Comparison of ENCODE assay signal across 9 cellular contexts in genomic region chr5:170631471-170632195, GRCh38.
DNase-seq lines count a peak whose midpoint lies in the region; ATAC-seq and TF ChIP-seq lines count a peak whose summit lies in the region.
"Had no signal": no experiment of that assay in that cellular context is flagged by ENCODE, and none has a peak within 500 bp of the region (broad histone marks: within the 10 kb centered on the region; RNA-seq: fewer than 3 reads in every experiment).

No MANE protein-coding gene starts in this region.

- no peak overlapping the region for H3K4me3 ChIP-seq in astrocyte of the cerebellum (ENCODE audit: low read depth, low read length)
- no peak overlapping the region for H3K4me3 ChIP-seq in stomach

- H3K14ac ChIP-seq in H9 (ENCODE audit: insufficient read depth, low read length) = no peak overlapping the region

- peak overlapping the region in 1 of 2 experiments; percentile 57; a peak in 1 of 5 replicates for H3K4me3 Mint-ChIP-seq in H9
- no peak overlapping the region for H3K4me3 Mint-ChIP-seq in activated T-cell treated with anti-CD3 and anti-CD28 coated beads, Interleukin-2, amount 50 U/mL, for 4 hours
- no peak overlapping the region for H3K4me3 Mint-ChIP-seq in activated CD4-positive, alpha-beta T cell treated with anti-CD3 and anti-CD28 coated beads, Interleukin-2, amount 10 ng/mL, durations not matched to agents 24 days and 14 days

- no peaks in the 10 kb centered on the region for H3K36me3 Mint-ChIP-seq in H9 (ENCODE audit: insufficient read depth in 1 of 3, low read depth in 3 of 3)
- no peaks in the 10 kb centered on the region for H3K36me3 Mint-ChIP-seq in activated T-cell treated with anti-CD3 and anti-CD28 coated beads, Interleukin-2, amount 50 U/mL, for 4 hours (ENCODE audit: insufficient read depth)
- H3K36me3 Mint-ChIP-seq in activated CD4-positive, alpha-beta T cell treated with anti-CD3 and anti-CD28 coated beads, Interleukin-2, amount 10 ng/mL, durations not matched to agents 24 days and 14 days (ENCODE audit: low read depth) = no peaks in the 10 kb centered on the region

- no peak overlapping the region for H2BK20ac ChIP-seq in H9 (ENCODE audit: low read depth, low read length, poor library complexity, severe bottlenecking)

- H3K27ac ChIP-seq in H9 (ENCODE audit: insufficient read length, low read depth, low read length) (no peak overlapping the region), stomach (peak overlapping the region in 3 of 5 donors; percentile 15 to 80 (median 16))

- no peak overlapping the region for H4K8ac ChIP-seq in H9 (replicated peaks; ENCODE audit: insufficient read length, low read depth, low read length)

- no peak for ATAC-seq in activated T-cell treated with anti-CD3 and anti-CD28 coated beads, Interleukin-2, amount 50 U/mL, for 4 hours
- no peak for ATAC-seq in HG03159 (IDR thresholded peaks at IDR 0.05; ENCODE audit: unreplicated experiment)

- H3K4me1 Mint-ChIP-seq in H9 = peaks cover 24 to 30% of the 10 kb centered on the region in 2 experiments
- peaks cover 20% of the 10 kb centered on the region for H3K4me1 Mint-ChIP-seq in activated T-cell treated with anti-CD3 and anti-CD28 coated beads, Interleukin-2, amount 50 U/mL, for 4 hours (ENCODE audit: low read depth)
- H3K4me1 Mint-ChIP-seq in activated CD4-positive, alpha-beta T cell treated with anti-CD3 and anti-CD28 coated beads, Interleukin-2, amount 10 ng/mL, durations not matched to agents 24 days and 14 days = peaks cover 11% of the 10 kb centered on the region

- no peaks in the 10 kb centered on the region for H3K9me3 Mint-ChIP-seq in H9
- no peaks in the 10 kb centered on the region for H3K9me3 Mint-ChIP-seq in activated T-cell treated with anti-CD3 and anti-CD28 coated beads, Interleukin-2, amount 50 U/mL, for 4 hours
- H3K9me3 Mint-ChIP-seq in activated CD4-positive, alpha-beta T cell treated with anti-CD3 and anti-CD28 coated beads, Interleukin-2, amount 10 ng/mL, durations not matched to agents 24 days and 14 days = no peaks in the 10 kb centered on the region

- no CpG with 5 or more reads among the region's 15 CpGs for WGBS in H9 (ENCODE audit: extremely low coverage, insufficient read length, low lambda C conversion rate)
- WGBS in stomach, 5 donors = 34 to 58% (median 46%) methylated on average over 10 to 15 of the region's 15 CpGs

- no peaks in the 10 kb centered on the region for H3K79me2 ChIP-seq in H9 (ENCODE audit: insufficient read depth, low read length)

- H3K27me3 ChIP-seq in H9 (ENCODE audit: insufficient read depth, low read length) (no peaks in the 10 kb centered on the region), stomach (no peaks in the 10 kb centered on the region)

- H3K27ac Mint-ChIP-seq in H9 = no peak overlapping the region
- H3K27ac Mint-ChIP-seq in activated CD4-positive, alpha-beta T cell treated with anti-CD3 and anti-CD28 coated beads, Interleukin-2, amount 10 ng/mL, durations not matched to agents 24 days and 14 days = no peak overlapping the region

- no peak overlapping the region for H2BK15ac ChIP-seq in H9 (ENCODE audit: low read depth, low read length)

- H3K4me1 ChIP-seq in H9 (ENCODE audit: insufficient read depth, low read length) (peaks cover 10% of the 10 kb centered on the region), stomach (peaks cover 19 to 41% (median 29%) of the 10 kb centered on the region in 4 donors)

- H4K91ac ChIP-seq in H9 (ENCODE audit: insufficient read length, low read depth, low read length) = no peak overlapping the region

- no peak for TF ChIP-seq EP300 in stomach (IDR thresholded peaks at IDR 0.05)

- no peak overlapping the region for H3K4me2 ChIP-seq in H9 (ENCODE audit: insufficient read depth, insufficient read length, low read length)

- no peak overlapping the region for H3K23ac ChIP-seq in H9 (ENCODE audit: insufficient read length, low read depth, low read length)

- H3K56ac ChIP-seq in H9 (ENCODE audit: insufficient read length, low read depth, low read length) = no peak overlapping the region

- H3K23me2 ChIP-seq in H9 (ENCODE audit: insufficient read length, low read depth, low read length, poor library complexity, severe bottlenecking) = peaks cover 9% of the 10 kb centered on the region

- no peak overlapping the region for H3T11ph ChIP-seq in H9 (ENCODE audit: low read length)

- no peak overlapping the region for H3K4ac ChIP-seq in H9 (ENCODE audit: low read depth, low read length)

- TF ChIP-seq CTCF in H9 (conservative IDR thresholded peaks at IDR 0.05) (peak; percentile 50; the same call in 1 of the 3 replicates), astrocyte of the cerebellum (IDR thresholded peaks at IDR 0.05; ENCODE audit: low read depth, low read length, missing control alignments) (peak; percentile 45), stomach (IDR thresholded peaks at IDR 0.05) (peak in 1 of 7 experiments; percentile 11)

- no peak overlapping the region for H2AFZ ChIP-seq in H9 (ENCODE audit: low read length)

- DNase-seq in H9 = peak; percentile 80
- DNase-seq in astrocyte of the cerebellum (ENCODE audit: low read depth) = no peak
- peak; percentile 76 for DNase-seq in iPS-NIHi11 (ENCODE audit: low spot score)
- DNase-seq in stomach = no peak
- DNase-seq in activated T-cell treated with anti-CD3 and anti-CD28 coated beads, Interleukin-2, amount 50 U/mL, for 4 hours = no peak
- no peak for DNase-seq in SKM-1 (lab: John Stamatoyannopoulos, UW; ENCODE audit: unreplicated experiment)
- no peak for DNase-seq in activated CD4-positive, alpha-beta T cell treated with anti-CD3 and anti-CD28 coated beads, Interleukin-2, amount 10 ng/mL, durations not matched to agents 24 days and 14 days
- DNase-seq: stimulated activated CD4-positive, alpha-beta T cell treated with anti-CD3 and anti-CD28 coated beads, Interleukin-2, amount 100 ng/mL, for 24 hours had no signal

- H4K5ac ChIP-seq in H9 (ENCODE audit: insufficient read length, low read depth, low read length) = no peak overlapping the region

- no peak overlapping the region for H2BK5ac ChIP-seq in H9 (ENCODE audit: insufficient read length, low read length)

- no peak overlapping the region for H3K9ac ChIP-seq in H9 (ENCODE audit: extremely low read depth, insufficient read length, low read length)

- H3K18ac ChIP-seq in H9 (ENCODE audit: insufficient read length, low read depth, low read length) = no peak overlapping the region

- H3K36me3 ChIP-seq in stomach = no peaks in the 10 kb centered on the region

- no peak overlapping the region for H2AK5ac ChIP-seq in H9 (ENCODE audit: insufficient read length, low read length)

- H3K79me1 ChIP-seq in H9 (ENCODE audit: insufficient read depth, low read depth, low read length, poor library complexity, severe bottlenecking) = no peaks in the 10 kb centered on the region

- peaks cover 16% of the 10 kb centered on the region for H3K27me3 Mint-ChIP-seq in H9 (ENCODE audit: low read depth)
- H3K27me3 Mint-ChIP-seq in activated T-cell treated with anti-CD3 and anti-CD28 coated beads, Interleukin-2, amount 50 U/mL, for 4 hours (ENCODE audit: low read depth) = peaks cover 7% of the 10 kb centered on the region
- H3K27me3 Mint-ChIP-seq in activated CD4-positive, alpha-beta T cell treated with anti-CD3 and anti-CD28 coated beads, Interleukin-2, amount 10 ng/mL, durations not matched to agents 24 days and 14 days = peaks cover 16% of the 10 kb centered on the region

- no peaks in the 10 kb centered on the region for H3K9me3 ChIP-seq in H9 (ENCODE audit: control insufficient read depth, low read depth, low read length)
- H3K9me3 ChIP-seq in stomach = no peaks in the 10 kb centered on the region

- H4K20me1 ChIP-seq in H9 (ENCODE audit: control insufficient read depth, insufficient read depth, insufficient read length) = no peaks in the 10 kb centered on the region

- in situ Hi-C loops in astrocyte of the cerebellum (cut with HindIII; ENCODE audit: low sequenced_read_pairs) = no loop called here

- no peak overlapping the region for H2BK12ac ChIP-seq in H9 (ENCODE audit: insufficient read length, low read depth, low read length)

- TF ChIP-seq POLR2A in stomach (IDR thresholded peaks at IDR 0.05) = no peak

- intact Hi-C loops in stomach (cut with DNase I; ENCODE audit: low total_unique reads) = loop anchor here (5.0 kb wide), 1 partner anchor 194 kb away; no protein-coding TSS in a partner anchor
- intact Hi-C loops in activated CD4-positive, alpha-beta T cell treated with anti-CD3 and anti-CD28 coated beads, Interleukin-2, amount 10 ng/mL, durations not matched to agents 24 days and 14 days (cut with micrococcal nuclease) = loop anchor here (10.0 kb wide), 1 partner anchor 407 kb away; no protein-coding TSS in a partner anchor

- H2BK120ac ChIP-seq in H9 (ENCODE audit: low read depth, low read length, poor library complexity, severe bottlenecking) = no peak overlapping the region

Comparison
In these comparisons a context has a peak if more than half of its experiments do, and no peak if none do; other contexts are left out.
1. DNase-seq: peak in H9 (single experiment) and iPS-NIHi11 (single experiment); none in astrocyte of the cerebellum (single experiment), stomach (single experiment), activated T-cell treated with anti-CD3 and anti-CD28 coated beads, Interleukin-2, amount 50 U/mL, for 4 hours (single experiment), SKM-1 (single experiment) and activated CD4-positive, alpha-beta T cell treated with anti-CD3 and anti-CD28 coated beads, Interleukin-2, amount 10 ng/mL, durations not matched to agents 24 days and 14 days (single experiment).